Comparison of ENCODE assay signal across 24 cellular contexts in the genomic region with DNA sequence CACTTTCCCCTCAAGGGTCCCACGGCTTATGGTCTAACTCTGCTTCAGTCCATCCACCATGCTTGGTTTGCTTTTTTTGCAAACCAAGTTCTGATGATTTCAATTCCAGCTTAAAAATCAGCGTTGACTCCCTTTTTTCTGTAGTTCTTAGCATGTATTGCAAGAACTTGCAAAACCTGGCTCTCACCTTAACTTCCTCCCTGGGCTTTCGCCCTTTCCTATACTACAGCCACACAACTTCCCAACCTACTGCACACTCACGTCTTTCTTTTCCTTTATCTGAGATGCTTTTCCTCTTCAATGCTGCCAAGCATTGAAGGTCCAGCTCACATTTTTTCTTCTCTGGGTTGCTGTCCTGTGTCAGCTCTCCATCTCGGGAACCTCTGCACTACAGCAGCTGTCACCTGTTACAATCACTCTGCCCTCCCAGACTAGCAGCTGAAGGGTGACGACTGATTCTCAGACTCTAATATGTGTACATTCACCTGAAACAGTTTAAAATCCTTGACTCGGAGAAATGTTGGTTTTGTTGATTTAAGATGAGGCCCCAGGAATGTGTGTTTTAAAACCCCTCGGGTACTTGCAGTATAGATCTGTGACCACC.
"Had no signal": no experiment of that assay in that cellular context is flagged by ENCODE, and none has a peak within 500 bp of the region (broad histone marks: within the 10 kb centered on the region; RNA-seq: fewer than 3 reads in every experiment).

No MANE protein-coding gene starts in this region.

- H3K4me1 ChIP-seq: ascending aorta, Peyer's patch had no signal

- DNase-seq: activated CD4-positive, alpha-beta T cell treated with anti-CD3 and anti-CD28 coated beads for 48 hours; activated CD4-positive, alpha-beta T cell treated with anti-CD3 and anti-CD28 coated beads, Interleukin-2, amount 50 U/mL, for 4 hours; activated CD4-positive, CD25-positive, alpha-beta regulatory T cell treated with anti-CD3 and anti-CD28 coated beads, Interleukin-2, amount 50 U/mL, for 72 hours; activated CD8-positive, alpha-beta memory T cell treated with anti-CD3 and anti-CD28 coated beads, Interleukin-2, amount 50 U/mL, for 48 hours; activated CD8-positive, alpha-beta T cell treated with anti-CD3 and anti-CD28 coated beads, Interleukin-2, amount 10 ng/mL, durations not matched to agents 7 days and 5 days; activated naive CD4-positive, alpha-beta T cell treated with anti-CD3 and anti-CD28 coated beads, Interleukin-2, amount 50 U/mL, for 16 hours; activated naive CD8-positive, alpha-beta T cell treated with anti-CD3 and anti-CD28 coated beads, Interleukin-2, amount 50 U/mL, for 24 hours; activated T-cell treated with anti-CD3 and anti-CD28 coated beads, Interleukin-2, amount 50 U/mL, for 1 hour; amniotic stem cell; KG1; MG63; MV-4-11; NCI-H1105; NCI-H1436; NCI-H1930; NCI-H2107; NCI-H446; NCI-H524; Peyer's patch; SHP77; T-helper 17 cell; T-helper 9 cell had no signal

- H3K27ac ChIP-seq: ascending aorta, Peyer's patch had no signal

- ATAC-seq: activated CD8-positive, alpha-beta T cell treated with anti-CD3 and anti-CD28 coated beads, Interleukin-2, amount 10 ng/mL, durations not matched to agents 7 days and 5 days; activated naive CD8-positive, alpha-beta T cell treated with anti-CD3 and anti-CD28 coated beads, Interleukin-2, amount 50 U/mL, for 24 hours; T-helper 17 cell; WTC11 had no signal

- H3K9me3 ChIP-seq: ascending aorta, MG63, Peyer's patch had no signal

- H3K27me3 ChIP-seq: ascending aorta, MG63, Peyer's patch had no signal

- H3K4me3 ChIP-seq: ascending aorta, MG63, Peyer's patch had no signal

- H3K36me3 ChIP-seq: ascending aorta, MG63, Peyer's patch had no signal
